8 cellular contexts compared by ENCODE assay signal in genomic region chr22:50563410-50564160, GRCh38. TPM values are rescaled to one million over a fixed set of nuclear protein-coding genes. Genes with fewer than 3 reads are reported as not detected.
DNase-seq lines count a peak whose midpoint lies in the region; ATAC-seq and TF ChIP-seq lines count a peak whose summit lies in the region.

No MANE protein-coding gene starts in this region.

- no peak for DNase-seq in AG09309 (ENCODE audit: low read depth)
- DNase-seq in Jurkat, Clone E6-1 (ENCODE audit: low read depth, low spot score) = no peak
- no peak for DNase-seq in coronary artery (ENCODE audit: low spot score)
- no peak for DNase-seq in NCI-H1436 treated with DMSO at 0.1 percent for 48 hours (lab: John Stamatoyannopoulos, UW)
- DNase-seq in NCI-H2196 (lab: John Stamatoyannopoulos, UW; ENCODE audit: unreplicated experiment) = no peak
- DNase-seq in NCI-H2107 treated with DMSO at 0.1 percent for 48 hours (lab: John Stamatoyannopoulos, UW; ENCODE audit: unreplicated experiment) = no peak

- H3K27ac ChIP-seq in coronary artery (peak overlapping the region in 1 of 2 donors; percentile 49), mucosa of rectum (ENCODE audit: low read depth in 2 of 2, low read length in 2 of 2) (peak overlapping the region; percentile 89 to 95)

- peak overlapping the region; percentile 78 for H3K4me3 ChIP-seq in AG09309 (ENCODE audit: control insufficient read depth, low read depth, low read length)
- peak overlapping the region; percentile 79 for H3K4me3 ChIP-seq in Jurkat, Clone E6-1 (ENCODE audit: low read length)
- H3K4me3 ChIP-seq in coronary artery = peak overlapping the region; percentile 75
- H3K4me3 ChIP-seq in mucosa of rectum (ENCODE audit: low read length in 2 of 2) = peak overlapping the region; percentile 73 to 93

- peaks cover 9 to 17% of the 10 kb centered on the region in 2 donors for H3K4me1 ChIP-seq in mucosa of rectum (ENCODE audit: control insufficient read depth in 2 of 2, insufficient read depth in 2 of 2, low read length in 2 of 2)

- H3K9ac ChIP-seq in mucosa of rectum (ENCODE audit: low read depth in 1 of 2, low read length in 2 of 2) = peak overlapping the region; percentile 84 to 93

- ATAC-seq in HG02571 (IDR thresholded peaks at IDR 0.05; ENCODE audit: unreplicated experiment) = no peak

- peaks cover 0 to under 1% of the 10 kb centered on the region in 2 donors for H3K36me3 ChIP-seq in mucosa of rectum (ENCODE audit: control insufficient read depth in 2 of 2, insufficient read depth in 2 of 2, low read length in 2 of 2)

- H3K27me3 ChIP-seq in mucosa of rectum (ENCODE audit: control insufficient read depth in 2 of 2, insufficient read depth in 2 of 2, low read length in 2 of 2) = no peaks in the 10 kb centered on the region

- TF ChIP-seq CTCF in AG09309 (IDR thresholded peaks at IDR 0.05; ENCODE audit: control insufficient read depth, insufficient read depth, low read depth, low read length, missing control alignments) (no peak), coronary artery (IDR thresholded peaks at IDR 0.05) (no peak)

- no peaks in the 10 kb centered on the region for H3K9me3 ChIP-seq in mucosa of rectum (ENCODE audit: control insufficient read depth in 2 of 2, low read length in 2 of 2)

RNA-seq across cellular contexts. Expression of gene SYCE3, which starts 0.9 kb away (rescaled TPM):
- polyA plus RNA-seq in Jurkat, Clone E6-1 (2012; ENCODE audit: insufficient read depth, insufficient read length) = 7.6 TPM

RNA-seq across cellular contexts. Expression of gene CPT1B, which starts 14.6 kb away (rescaled TPM):
- 72.6 TPM for polyA plus RNA-seq in Jurkat, Clone E6-1 (2012; ENCODE audit: insufficient read depth, insufficient read length)

RNA-seq across cellular contexts. Expression of gene KLHDC7B, which starts 17.9 kb away (rescaled TPM):
- not detected for polyA plus RNA-seq in Jurkat, Clone E6-1 (2012; ENCODE audit: insufficient read depth, insufficient read length)

RNA-seq across cellular contexts. Expression of gene CHKB, which starts 19.1 kb away (rescaled TPM):
- 76.0 TPM for polyA plus RNA-seq in Jurkat, Clone E6-1 (2012; ENCODE audit: insufficient read depth, insufficient read length)

RNA-seq across cellular contexts. Expression of gene TYMP, which starts 33.8 kb away (rescaled TPM):
- polyA plus RNA-seq in Jurkat, Clone E6-1 (2012; ENCODE audit: insufficient read depth, insufficient read length) = 1.4 TPM
